ENCODE assay signal across 8 cellular contexts in genomic region chr7:17680943-17681351, GRCh38.
DNase-seq lines count a peak whose midpoint lies in the region; ATAC-seq and TF ChIP-seq lines count a peak whose summit lies in the region.

No MANE protein-coding gene starts in this region.

- H3K79me2 ChIP-seq in HCT116 (ENCODE audit: insufficient read depth, low read length): no peaks in the 10 kb centered on the region

- H3K9ac ChIP-seq in HCT116 (ENCODE audit: low read length): no peak overlapping the region

- peak overlapping the region; percentile 36 for H2AFZ ChIP-seq in HCT116 (ENCODE audit: low read depth, low read length, poor library complexity, severe bottlenecking)

- H4K20me1 ChIP-seq in HCT116 (ENCODE audit: insufficient read depth): no peaks in the 10 kb centered on the region; the same call in 1 of the 2 replicates

- H3K27ac Mint-ChIP-seq in CD14-positive monocyte (peak overlapping the region in 5 of 7 donors; percentile 72 to 91 (median 86)), type B pancreatic cell (no peak overlapping the region)

- BruUV-seq in HCT116 (replicated peaks; lab: Mats Ljungman, UMichigan): no TSS peak

- DNase-seq in CD14-positive monocyte (ENCODE audit: low spot score) (no peak), HCT116 (ENCODE audit: low read depth, low spot score) (peak; percentile 12), amniotic stem cell (lab: John Stamatoyannopoulos, UW) (peak; percentile 53), iris pigment epithelial cell (ENCODE audit: low read depth) (peak; percentile 48), type B pancreatic cell (ENCODE audit: extremely low spot score, unreplicated experiment) (no peak), LoVo (ENCODE audit: low spot score) (no peak), NCI-H1930 (lab: John Stamatoyannopoulos, UW) (no peak)
- DNase-seq in activated CD8-positive, alpha-beta memory T cell treated with anti-CD3 and anti-CD28 coated beads, Interleukin-2, amount 50 U/mL, for 4 hours: no peak

- H3K4me3 Mint-ChIP-seq in CD14-positive monocyte: no peak overlapping the region
- no peak overlapping the region for H3K4me3 Mint-ChIP-seq in type B pancreatic cell

- TF ChIP-seq POLR2A in HCT116 (IDR thresholded peaks at IDR 0.05; ENCODE audit: borderline replicate concordance, extremely low read depth, insufficient read depth, insufficient read length): no peak

- H3K27me3 ChIP-seq in HCT116 (ENCODE audit: insufficient read depth, low read length): no peaks in the 10 kb centered on the region

- peak; percentile 72 for TF ChIP-seq RAD21 in HCT116 (IDR thresholded peaks at IDR 0.05; ENCODE audit: low read depth)

- CTCF ChIA-PET in HCT116 (lab: Charles Lee): interaction anchor here (1.0 to 1.9 kb wide), 5 partner anchors 9 to 698 kb away, joined by 4 to 9 read pairs (median 5); no protein-coding TSS in a partner anchor

- H3K4me2 ChIP-seq in HCT116 (ENCODE audit: low read length): no peak overlapping the region

- TF ChIP-seq CTCF in CD14-positive monocyte (IDR thresholded peaks at IDR 0.05) (peak; percentile 82), HCT116 (IDR thresholded peaks at IDR 0.05 in 2 of 3, conservative IDR thresholded peaks at IDR 0.05 in 1 of 3; ENCODE audit: borderline replicate concordance in 1 of 3, insufficient read depth in 1 of 3, low read depth in 2 of 3, low read length in 2 of 3) (peak; percentile 2 to 66 (median 54); a peak in 3 of 6 replicates), type B pancreatic cell (conservative IDR thresholded peaks at IDR 0.05) (peak; percentile 73)

- H3K27me3 Mint-ChIP-seq in CD14-positive monocyte (ENCODE audit: low read depth in 3 of 3) (no peaks in the 10 kb centered on the region), type B pancreatic cell (peaks cover 3% of the 10 kb centered on the region)

- H3K36me3 Mint-ChIP-seq in CD14-positive monocyte (no peaks in the 10 kb centered on the region), type B pancreatic cell (no peaks in the 10 kb centered on the region)

- H3K4me1 ChIP-seq in HCT116 (ENCODE audit: control insufficient read depth in 1 of 2, insufficient read depth in 2 of 2, low read length in 2 of 2): no peaks in the 10 kb centered on the region

- no peaks in the 10 kb centered on the region for H3K9me3 ChIP-seq in HCT116 (ENCODE audit: control insufficient read depth in 1 of 2, insufficient read depth in 1 of 2, low read depth in 1 of 2, low read length in 2 of 2)

- no peak overlapping the region for H3K27ac ChIP-seq in HCT116 (ENCODE audit: low read depth, low read length)

- RAD21 ChIA-PET in HCT116 (lab: Charles Lee; ENCODE audit: low non-redundant PET in 1 of 2, low total read pairs in 2 of 2, uncharacterized antibody in 2 of 2, unreplicated experiment in 2 of 2): interaction anchor here in 1 of 2 experiments (0.7 kb wide), 1 partner anchor 122 kb away, joined by 3 read pairs; no protein-coding TSS in a partner anchor

- no peaks in the 10 kb centered on the region for H3K36me3 ChIP-seq in HCT116 (ENCODE audit: control insufficient read depth in 1 of 2, insufficient read depth in 2 of 2, low read length in 2 of 2)

- no peaks in the 10 kb centered on the region for H3K9me2 ChIP-seq in HCT116 (ENCODE audit: insufficient read depth)

- POLR2A ChIA-PET in HCT116 (lab: Charles Lee): no interaction called here

- peaks cover 10% of the 10 kb centered on the region for H3K4me1 Mint-ChIP-seq in CD14-positive monocyte
- H3K4me1 Mint-ChIP-seq in type B pancreatic cell (ENCODE audit: unreplicated experiment): peaks cover 11% of the 10 kb centered on the region

- H3K4me3 ChIP-seq in HCT116 (replicated peaks in 1 of 2; ENCODE audit: low read depth in 1 of 2, low read length in 2 of 2): no peak overlapping the region

- H3K9me3 Mint-ChIP-seq in CD14-positive monocyte (peaks cover 0 to 9% (median 2%) of the 10 kb centered on the region in 7 donors), type B pancreatic cell (no peaks in the 10 kb centered on the region)

- intact Hi-C loops in CD14-positive monocyte (cut with micrococcal nuclease): loop anchor here in 1 of 2 donors (10.0 kb wide), 1 partner anchor 1984 kb away; no protein-coding TSS in a partner anchor
- intact Hi-C loops in HCT116 (cut with micrococcal nuclease): loop anchor here (1.0 to 10.0 kb wide), 2 partner anchors 664 to 1994 kb away; no protein-coding TSS in a partner anchor

- ATAC-seq in HCT116: no peak

TF ChIP-seq in HCT116, 20 proteins besides CTCF, POLR2A, EP300 and RAD21:
- no peak for TF ChIP-seq JUND (IDR thresholded peaks at IDR 0.05)
- TF ChIP-seq, protein P1, sequence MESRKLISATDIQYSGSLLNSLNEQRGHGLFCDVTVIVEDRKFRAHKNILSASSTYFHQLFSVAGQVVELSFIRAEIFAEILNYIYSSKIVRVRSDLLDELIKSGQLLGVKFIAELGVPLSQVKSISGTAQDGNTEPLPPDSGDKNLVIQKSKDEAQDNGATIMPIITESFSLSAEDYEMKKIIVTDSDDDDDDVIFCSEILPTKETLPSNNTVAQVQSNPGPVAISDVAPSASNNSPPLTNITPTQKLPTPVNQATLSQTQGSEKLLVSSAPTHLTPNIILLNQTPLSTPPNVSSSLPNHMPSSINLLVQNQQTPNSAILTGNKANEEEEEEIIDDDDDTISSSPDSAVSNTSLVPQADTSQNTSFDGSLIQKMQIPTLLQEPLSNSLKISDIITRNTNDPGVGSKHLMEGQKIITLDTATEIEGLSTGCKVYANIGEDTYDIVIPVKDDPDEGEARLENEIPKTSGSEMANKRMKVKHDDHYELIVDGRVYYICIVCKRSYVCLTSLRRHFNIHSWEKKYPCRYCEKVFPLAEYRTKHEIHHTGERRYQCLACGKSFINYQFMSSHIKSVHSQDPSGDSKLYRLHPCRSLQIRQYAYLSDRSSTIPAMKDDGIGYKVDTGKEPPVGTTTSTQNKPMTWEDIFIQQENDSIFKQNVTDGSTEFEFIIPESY (IDR thresholded peaks at IDR 0.05; ENCODE audit: extremely low read depth, insufficient replicate concordance, low read length): no peak
- TF ChIP-seq ZNF274 (IDR thresholded peaks at IDR 0.05; ENCODE audit: low read depth, low read length): no peak
- no peak for TF ChIP-seq EZH2phosphoT487 (IDR thresholded peaks at IDR 0.05; ENCODE audit: borderline replicate concordance)
- no peak for TF ChIP-seq ATF3 (IDR thresholded peaks at IDR 0.05)
- no peak for TF ChIP-seq EGR1 (IDR thresholded peaks at IDR 0.05; ENCODE audit: low read depth)
- TF ChIP-seq SRF (IDR thresholded peaks at IDR 0.05; ENCODE audit: low read depth): no peak
- no peak for TF ChIP-seq REST (IDR thresholded peaks at IDR 0.05; ENCODE audit: low read depth)
- TF ChIP-seq ELF1 (IDR thresholded peaks at IDR 0.05; ENCODE audit: borderline replicate concordance, low read depth): no peak
- TF ChIP-seq FOSL1 (IDR thresholded peaks at IDR 0.05; ENCODE audit: low read depth): no peak
- TF ChIP-seq EZH2 (IDR thresholded peaks at IDR 0.05): no peak
- no peak for TF ChIP-seq POLR2AphosphoS5 (IDR thresholded peaks at IDR 0.05; ENCODE audit: low read depth, low read length)
- no peak for TF ChIP-seq MAX (IDR thresholded peaks at IDR 0.05)

Comparison
In these comparisons a context has a peak if more than half of its experiments do, and no peak if none do; other contexts are left out.
1. DNase-seq: peak in HCT116 (single experiment), amniotic stem cell (single experiment) and iris pigment epithelial cell (single experiment); none in CD14-positive monocyte (single experiment), type B pancreatic cell (single experiment), activated CD8-positive, alpha-beta memory T cell treated with anti-CD3 and anti-CD28 coated beads, Interleukin-2, amount 50 U/mL, for 4 hours (single experiment), LoVo (single experiment) and NCI-H1930 (0 of 2).
2. Peak in every context shown above with its lines, with median percentiles within 50 percentile points of each other: CTCF ChIP-seq.